In genomic region chr2:101693991-101694588, GRCh38 we compare ENCODE assay signal across 28 cellular contexts.
"Had no signal": no experiment of that assay in that cellular context is flagged by ENCODE, and none has a peak within 500 bp of the region (broad histone marks: within the 10 kb centered on the region; RNA-seq: fewer than 3 reads in every experiment).

No MANE protein-coding gene starts in this region.

- H3K27ac ChIP-seq: epithelial cell of prostate, foreskin keratinocyte, gastroesophageal sphincter, heart left ventricle, hepatocyte, neutrophil, pancreas, suprapubic skin, thyroid gland, vagina had no signal

- H3K4me2 ChIP-seq: hepatocyte, smooth muscle cell had no signal

- H3K4me1 ChIP-seq: foreskin keratinocyte had no signal

- H3K4me3 ChIP-seq: gastroesophageal sphincter, heart left ventricle, hepatocyte, lung, mucosa of descending colon, pancreas, smooth muscle cell, suprapubic skin, thyroid gland, vagina had no signal

- H3K9me3 ChIP-seq: mucosa of descending colon, neutrophil, pancreas, suprapubic skin, thyroid gland, vagina had no signal

- ATAC-seq: effector memory CD8-positive, alpha-beta T cell; esophagus mucosa; foreskin keratinocyte; gastroesophageal sphincter; heart left ventricle; left lobe of liver; mucosa of descending colon; natural killer cell treated with Interleukin-12 subunit alpha and Interleukin-12 subunit beta and Interleukin-15 and Interleukin-18, amount 100 ng/mL, for 72 hours; pancreas; sciatic nerve; stimulated activated naive CD8-positive, alpha-beta T cell treated with anti-CD3 and anti-CD28 coated beads, Interleukin-15, amount 100 ng/mL, for 72 hours had no signal

- H3K36me3 ChIP-seq: gastroesophageal sphincter, heart left ventricle, neutrophil, pancreas, suprapubic skin, thyroid gland, vagina had no signal

- DNase-seq: cortex of kidney; effector memory CD8-positive, alpha-beta T cell; foreskin keratinocyte; heart left ventricle; kidney; mesenchymal stem cell; mucosa of descending colon; naive B cell; pancreas; stimulated activated CD4-positive, alpha-beta T cell treated with anti-CD3 and anti-CD28 coated beads, Interleukin-12 subunit alpha, Interleukin-12 subunit beta, amount 100 ng/mL, for 4 hours; stimulated activated CD4-positive, alpha-beta T cell treated with anti-CD3 and anti-CD28 coated beads, Interleukin-1b, Interleukin-23, amount 100 ng/mL, for 48 hours; stimulated activated CD4-positive, alpha-beta T cell treated with anti-CD3 and anti-CD28 coated beads, Interleukin-4, amount 100 ng/mL, for 1 hour; stimulated activated naive CD4-positive, alpha-beta T cell; stimulated activated naive CD8-positive, alpha-beta T cell treated with anti-CD3 and anti-CD28 coated beads, Interleukin-15, amount 100 ng/mL, for 72 hours; thyroid gland; trophoblast cell had no signal

- H3K27me3 ChIP-seq: foreskin keratinocyte, gastroesophageal sphincter, heart left ventricle, hepatocyte, pancreas, suprapubic skin, thyroid gland, vagina had no signal

- FAIRE-seq: kidney, pancreas had no signal

- H2AFZ ChIP-seq: hepatocyte had no signal
